In the genomic region with DNA sequence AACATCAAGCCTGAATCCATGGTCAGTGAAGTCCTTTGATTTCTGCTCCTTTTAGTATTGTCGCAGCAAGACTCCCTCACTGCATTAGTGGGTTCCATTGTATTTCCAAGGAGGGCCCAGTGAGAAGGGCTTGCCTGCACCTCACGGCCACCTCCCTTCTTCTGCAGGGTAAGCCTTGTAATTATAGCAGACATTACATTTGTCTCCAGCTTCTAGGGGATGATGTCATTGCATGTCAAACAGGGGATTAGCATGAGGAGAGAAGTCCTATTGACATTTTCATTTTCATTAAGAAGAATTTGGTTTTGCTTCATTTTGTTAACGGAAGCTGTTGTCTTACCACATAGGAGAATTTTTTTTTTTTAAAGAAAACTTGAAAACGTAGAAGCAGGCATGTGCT, we compare ENCODE assay signal across 13 cellular contexts. TPM values are rescaled to one million over a fixed set of nuclear protein-coding genes. Genes with fewer than 3 reads are reported as not detected.
DNase-seq lines count a peak whose midpoint lies in the region; ATAC-seq, FAIRE-seq and TF ChIP-seq lines count a peak whose summit lies in the region.
"Had no signal": no experiment of that assay in that cellular context is flagged by ENCODE, and none has a peak within 500 bp of the region (broad histone marks: within the 10 kb centered on the region; RNA-seq: fewer than 3 reads in every experiment).

No MANE protein-coding gene starts in this region.

- intact Hi-C loops in K562 (cut with micrococcal nuclease): no loop called here
- intact Hi-C loops in activated naive CD4-positive, alpha-beta T cell treated with anti-CD3 and anti-CD28 coated beads for 36 hours (cut with micrococcal nuclease): loop anchor here (10.0 kb wide), 1 partner anchor 391 kb away; no protein-coding TSS in a partner anchor
- intact Hi-C loops in CD8-positive, alpha-beta T cell (cut with DNase I, micrococcal nuclease): no loop called here

- TF ChIP-seq RAD21 in A549 (conservative IDR thresholded peaks at IDR 0.05 in 1 of 2, IDR thresholded peaks at IDR 0.05 in 1 of 2): no peak
- TF ChIP-seq RAD21 in K562 (CRISPR knock-in tag; conservative IDR thresholded peaks at IDR 0.05 in 1 of 2, IDR thresholded peaks at IDR 0.05 in 1 of 2): no peak

- TF ChIP-seq POLR2A in A549 (IDR thresholded peaks at IDR 0.05; ENCODE audit: low read length): no peak
- TF ChIP-seq POLR2A in K562 (conservative IDR thresholded peaks at IDR 0.05): no peak

- H3K9ac ChIP-seq in K562 (ENCODE audit: insufficient read depth in 1 of 2, low read depth in 2 of 2, low read length in 2 of 2): no peak overlapping the region

- peak overlapping the region; percentile 54 to 75; a peak in 5 of 6 replicates for H3K27ac ChIP-seq in A549
- no peak overlapping the region for H3K27ac ChIP-seq in HEK293 (ENCODE audit: extremely low read depth, low read depth, low read length)
- H3K27ac ChIP-seq in K562 (ENCODE audit: extremely low read depth, low read depth, low read length): no peak overlapping the region
- H3K27ac ChIP-seq in layer of hippocampus (ENCODE audit: low read depth, low read length): peak overlapping the region; percentile 22
- no peak overlapping the region for H3K27ac ChIP-seq in CD8-positive, alpha-beta T cell (ENCODE audit: low read depth, low read length)

- no peak overlapping the region for H2AFZ ChIP-seq in K562 (ENCODE audit: low read depth, low read length)

- in situ Hi-C loops in K562 (cut with MboI): no loop called here
- in situ Hi-C loops in GM13976 (cut with MboI; ENCODE audit: low sequenced_read_pairs, unreplicated experiment): loop anchor here (10.0 kb wide), 1 partner anchor 171 kb away; no protein-coding TSS in a partner anchor

- H3K4me2 ChIP-seq in A549 (peak overlapping the region; percentile 43), K562 (ENCODE audit: insufficient read depth, low read length) (no peak overlapping the region)

- no peaks in the 10 kb centered on the region for H4K20me1 ChIP-seq in K562 (replicated peaks; ENCODE audit: control insufficient read depth, insufficient read depth, low read length)

- TF ChIP-seq EP300 in A549 (IDR thresholded peaks at IDR 0.05) (no peak), K562 (IDR thresholded peaks at IDR 0.05; ENCODE audit: low read length) (no peak)

- H3K36me3 Mint-ChIP-seq in activated naive CD4-positive, alpha-beta T cell treated with anti-CD3 and anti-CD28 coated beads for 36 hours (ENCODE audit: low read depth): no peaks in the 10 kb centered on the region
- no peaks in the 10 kb centered on the region for H3K36me3 Mint-ChIP-seq in CD8-positive, alpha-beta T cell
- H3K36me3 Mint-ChIP-seq: natural killer cell treated with Interleukin-12 subunit alpha and Interleukin-12 subunit beta and Interleukin-15 and Interleukin-18, amount 100 ng/mL, for 72 hours had no signal

- H3K4me1 Mint-ChIP-seq in activated naive CD4-positive, alpha-beta T cell treated with anti-CD3 and anti-CD28 coated beads for 36 hours (ENCODE audit: low read depth): peaks cover 19% of the 10 kb centered on the region
- no peaks in the 10 kb centered on the region for H3K4me1 Mint-ChIP-seq in CD8-positive, alpha-beta T cell (ENCODE audit: low read depth)

- BruUV-seq in K562 (replicated peaks; lab: Mats Ljungman, UMichigan): no TSS peak

- H3K79me2 ChIP-seq in K562 (ENCODE audit: control insufficient read depth, insufficient read depth, low read length): no peaks in the 10 kb centered on the region; the same call in 1 of the 3 replicates

- ATAC-seq in A549 (peak; percentile 49 to 51; a peak in 3 of 6 replicates), K562 (peak; percentile 63; the same call in 2 of the 3 replicates)
- ATAC-seq in CD8-positive, alpha-beta T cell: no peak
- ATAC-seq: activated CD4-positive, CD25-positive, alpha-beta regulatory T cell treated with anti-CD3 and anti-CD28 coated beads, Interleukin-2, amount 50 U/mL, for 24 hours; natural killer cell treated with Interleukin-12 subunit alpha and Interleukin-12 subunit beta and Interleukin-15 and Interleukin-18, amount 100 ng/mL, for 72 hours had no signal

- H3K36me3 ChIP-seq in HEK293 (ENCODE audit: control insufficient read depth in 2 of 2, insufficient read depth in 1 of 2, low read length in 2 of 2) (no peaks in the 10 kb centered on the region), K562 (ENCODE audit: control insufficient read depth, insufficient read depth, low read length) (no peaks in the 10 kb centered on the region; the same call in 2 of the 3 replicates)
- H3K36me3 ChIP-seq in CD8-positive, alpha-beta T cell (ENCODE audit: insufficient read depth, low read length): no peaks in the 10 kb centered on the region

- FAIRE-seq in A549 (lab: Jason Lieb, UNC) (no peak), K562 (lab: Jason Lieb, UNC) (no peak)

- WGBS in A549 (ENCODE audit: missing lambda C conversion rate): 79% methylated on average over 4 of the region's 4 CpGs
- 78% methylated on average over 4 of the region's 4 CpGs for WGBS in K562 (ENCODE audit: insufficient coverage, low coverage, missing lambda C conversion rate)

- H3K9me3 Mint-ChIP-seq in activated naive CD4-positive, alpha-beta T cell treated with anti-CD3 and anti-CD28 coated beads for 36 hours: no peaks in the 10 kb centered on the region
- no peaks in the 10 kb centered on the region for H3K9me3 Mint-ChIP-seq in CD8-positive, alpha-beta T cell
- H3K9me3 Mint-ChIP-seq: natural killer cell treated with Interleukin-12 subunit alpha and Interleukin-12 subunit beta and Interleukin-15 and Interleukin-18, amount 100 ng/mL, for 72 hours had no signal

- DNase-seq in A549 (ENCODE audit: low read depth in 1 of 2, low spot score in 1 of 2): no peak
- DNase-seq in K562 (ENCODE audit: extremely low read depth in 1 of 4, low spot score in 3 of 4): no peak
- DNase-seq in activated naive CD4-positive, alpha-beta T cell treated with anti-CD3 and anti-CD28 coated beads for 36 hours: no peak
- no peak for DNase-seq in GM13976 (ENCODE audit: low spot score)
- DNase-seq in CD8-positive, alpha-beta T cell: no peak
- DNase-seq in NCI-H510A (lab: John Stamatoyannopoulos, UW): no peak
- DNase-seq: BE2C; SIG-M5; stimulated activated CD8-positive, alpha-beta memory T cell treated with anti-CD3 and anti-CD28 coated beads, Interleukin-4, amount 100 ng/mL, for 48 hours had no signal

- H3K4me3 ChIP-seq in A549 (no peak overlapping the region), HEK293 (ENCODE audit: low read depth, low read length) (no peak overlapping the region), K562 (no peak overlapping the region)
- H3K4me3 ChIP-seq in CD8-positive, alpha-beta T cell (ENCODE audit: low read depth, low read length): no peak overlapping the region

- TF ChIP-seq CTCF in A549 (IDR thresholded peaks at IDR 0.05) (no peak), HEK293 (tag by site-specific recombination; IDR thresholded peaks at IDR 0.05) (no peak), K562 (IDR thresholded peaks at IDR 0.05 in 2 of 3, conservative IDR thresholded peaks at IDR 0.05 in 1 of 3; ENCODE audit: insufficient read depth in 2 of 3, low read depth in 1 of 3, low read length in 3 of 3) (no peak), GM13976 (IDR thresholded peaks at IDR 0.05; ENCODE audit: borderline replicate concordance, control extremely low read depth, extremely low read depth, insufficient read depth, missing control alignments) (no peak)
- no peak for TF ChIP-seq CTCF in CD8-positive, alpha-beta T cell (IDR thresholded peaks at IDR 0.05)

- POLR2A ChIA-PET in A549 (lab: Yijun Ruan, JAX): interaction anchor here (1.0 to 1.3 kb wide), 2 partner anchors 108 to 114 kb away, joined by 3 to 5 read pairs; no protein-coding TSS in a partner anchor
- POLR2A ChIA-PET in HEK293 (lab: Yijun Ruan, JAX): no interaction called here
- POLR2A ChIA-PET in K562 (lab: Yijun Ruan, JAX): interaction anchor here (0.6 to 1.1 kb wide), 2 partner anchors 10 to 23 kb away, joined by 3 to 10 read pairs; no protein-coding TSS in a partner anchor
- POLR2A ChIA-PET in CD8-positive, alpha-beta T cell (lab: Charles Lee): no interaction called here

- H3K27me3 ChIP-seq in K562 (ENCODE audit: control insufficient read depth in 2 of 2, insufficient read depth in 2 of 2, low read length in 2 of 2) (no peaks in the 10 kb centered on the region), layer of hippocampus (ENCODE audit: control insufficient read depth, insufficient read depth, low read length) (no peaks in the 10 kb centered on the region)
- no peaks in the 10 kb centered on the region for H3K27me3 ChIP-seq in CD8-positive, alpha-beta T cell (ENCODE audit: insufficient read depth, low read length)
- H3K27me3 ChIP-seq: BE2C had no signal

- H3K9me1 ChIP-seq in K562 (ENCODE audit: control insufficient read depth, insufficient read depth, low read length): no peaks in the 10 kb centered on the region

- CTCF ChIA-PET in A549 (lab: Yijun Ruan, JAX) (interaction anchor here (1.1 to 2.6 kb wide), 3 partner anchors 18 to 351 kb away, joined by 3 to 11 read pairs (median 7); no protein-coding TSS in a partner anchor), HEK293 (lab: Yijun Ruan, JAX) (interaction anchor here (0.7 to 1.4 kb wide), 3 partner anchors 36 to 173 kb away, joined by 3 read pairs; no protein-coding TSS in a partner anchor), K562 (lab: Yijun Ruan, JAX; ENCODE audit: low intra/inter-chr PET ratio) (no interaction called here)
- CTCF ChIA-PET in activated naive CD4-positive, alpha-beta T cell treated with anti-CD3 and anti-CD28 coated beads for 36 hours (lab: Charles Lee): interaction anchor here (1.3 kb wide), 1 partner anchor 174 kb away, joined by 5 read pairs; no protein-coding TSS in a partner anchor
- CTCF ChIA-PET in CD8-positive, alpha-beta T cell (lab: Charles Lee): interaction anchor here (0.6 to 4.9 kb wide), 3 partner anchors 9 to 174 kb away, joined by 3 to 46 read pairs (median 3); no protein-coding TSS in a partner anchor

- H3K27me3 Mint-ChIP-seq in activated naive CD4-positive, alpha-beta T cell treated with anti-CD3 and anti-CD28 coated beads for 36 hours (ENCODE audit: low read depth): peaks cover 26% of the 10 kb centered on the region
- peaks cover 22% of the 10 kb centered on the region for H3K27me3 Mint-ChIP-seq in CD8-positive, alpha-beta T cell (ENCODE audit: low read depth)

- peaks cover 93% of the 10 kb centered on the region for H3K4me1 ChIP-seq in A549
- H3K4me1 ChIP-seq in HEK293 (ENCODE audit: control insufficient read depth, insufficient read depth, low read length): no peaks in the 10 kb centered on the region
- peaks cover 0 to 8% of the 10 kb centered on the region in 2 experiments; a peak in 3 of 5 replicates for H3K4me1 ChIP-seq in K562 (replicated peaks in 1 of 2; ENCODE audit: control insufficient read depth in 2 of 2, insufficient read depth in 2 of 2, low read length in 2 of 2)
- no peaks in the 10 kb centered on the region for H3K4me1 ChIP-seq in CD8-positive, alpha-beta T cell (ENCODE audit: insufficient read depth, low read length)

- H3K27ac Mint-ChIP-seq in activated naive CD4-positive, alpha-beta T cell treated with anti-CD3 and anti-CD28 coated beads for 36 hours: no peak overlapping the region
- H3K27ac Mint-ChIP-seq in CD8-positive, alpha-beta T cell: no peak overlapping the region
- H3K27ac Mint-ChIP-seq: natural killer cell treated with Interleukin-12 subunit alpha and Interleukin-12 subunit beta and Interleukin-15 and Interleukin-18, amount 100 ng/mL, for 72 hours had no signal

- H3K9me3 ChIP-seq in A549 (no peaks in the 10 kb centered on the region), HEK293 (ENCODE audit: control insufficient read depth, insufficient read depth, low read depth, low read length) (no peaks in the 10 kb centered on the region), K562 (replicated peaks; ENCODE audit: control insufficient read depth, insufficient read depth, low read depth, low read length) (no peaks in the 10 kb centered on the region)
- no peaks in the 10 kb centered on the region for H3K9me3 ChIP-seq in CD8-positive, alpha-beta T cell (ENCODE audit: low read length)
- H3K9me3 ChIP-seq: BE2C had no signal

- H3K4me3 Mint-ChIP-seq in activated naive CD4-positive, alpha-beta T cell treated with anti-CD3 and anti-CD28 coated beads for 36 hours: no peak overlapping the region
- H3K4me3 Mint-ChIP-seq in CD8-positive, alpha-beta T cell: no peak overlapping the region
- H3K4me3 Mint-ChIP-seq: natural killer cell treated with Interleukin-12 subunit alpha and Interleukin-12 subunit beta and Interleukin-15 and Interleukin-18, amount 100 ng/mL, for 72 hours had no signal

RNA-seq across cellular contexts. Expression of a gene that starts 27.0 kb away (rescaled TPM):
- polyA plus RNA-seq in A549 (2011; rRNA removed) (73.0 and 93.0 TPM in 2 replicates), A549 (2017; fragmentation: RNase III; extraction: RNeasy Plus Mini Kit Qiagen cat#74134 plus additional on column Dnase treatment) (37.1 to 49.1 TPM (median 40.2 TPM) in 3 replicates), K562 (2011; rRNA removed) (5.2 and 8.0 TPM in 2 replicates), K562 (2014; fragmentation: Illumina TruSeq; extraction: Trizol) (22.5 and 24.4 TPM in 2 replicates), K562 (2014; fragmentation: Nextera tagmentation; extraction: Ambion mirVana) (10 to 100 TPM in 1 of 2 experiments, 1 to 10 TPM in 1; 9.9 to 30.1 TPM), K562 (2014; rRNA removed) (12.5 and 12.9 TPM in 2 replicates)
- 16.2 and 17.0 TPM in 2 replicates for polyA plus RNA-seq in A549 (2012; cell fraction: cytosol; rRNA removed)
- 53.5 and 54.6 TPM in 2 replicates for polyA plus RNA-seq in A549 (2012; cell fraction: nucleus; rRNA removed)
- polyA minus RNA-seq in A549 (2011; rRNA and poly(A)+ RNA removed): 191 and 227 TPM in 2 replicates
- 40.0 and 59.2 TPM in 2 replicates for total RNA-seq in K562 (2011; cell fraction: chromatin; rRNA removed; ENCODE audit: low replicate concordance)
- total RNA-seq in K562 (2011; cell fraction: nucleolus; rRNA removed): 29.5 and 48.0 TPM in 2 replicates
- total RNA-seq in K562 (2011; cell fraction: nucleoplasm; rRNA removed): 40.7 and 44.0 TPM in 2 replicates
- total RNA-seq in K562 (2014; rRNA removed) (17.3 and 23.7 TPM in 2 replicates), K562 (2014; rRNA removed; fragmentation: Illumina TruSeq; extraction: Trizol) (26.4 and 28.7 TPM in 2 replicates), K562 (2015; rRNA removed; fragmentation: Illumina TruSeq; extraction: Trizol) (15.4 and 17.5 TPM in 2 replicates), K562 (2021) (61.4 and 66.1 TPM in 2 replicates)
- polyA plus RNA-seq in K562 (2011; cell fraction: cytosol; rRNA removed): 9.8 and 14.0 TPM in 2 replicates
- polyA plus RNA-seq in K562 (2011; cell fraction: nucleus; rRNA removed): 7.7 and 8.0 TPM in 2 replicates
- 10.2 and 16.8 TPM in 2 replicates for polyA plus RNA-seq in K562 (2012)
- polyA minus RNA-seq in K562 (2011; rRNA and poly(A)+ RNA removed): 18.9 and 28.9 TPM in 2 replicates
- 13.7 and 23.6 TPM in 2 replicates for polyA minus RNA-seq in K562 (2011; cell fraction: cytosol; rRNA and poly(A)+ RNA removed)
- polyA minus RNA-seq in K562 (2011; cell fraction: nucleus; rRNA and poly(A)+ RNA removed): 18.7 and 26.7 TPM in 2 replicates
- under 1 TPM; 0.14 to 0.32 TPM for total RNA-seq in activated naive CD4-positive, alpha-beta T cell treated with anti-CD3 and anti-CD28 coated beads for 36 hours
- total RNA-seq in CD8-positive, alpha-beta T cell: under 1 TPM; 0.05 to 0.08 TPM

Comparison
In these comparisons a context has a peak if more than half of its experiments do, and no peak if none do; other contexts are left out.
1. H3K27ac ChIP-seq: peak in A549 (2 of 2) and layer of hippocampus (single experiment); none in HEK293 (single experiment), K562 (single experiment) and CD8-positive, alpha-beta T cell (single experiment).
2. RNA of a gene that starts 27.0 kb away (total RNA-seq): 15.4 to 66.1 TPM in K562; 0.14 to 0.32 TPM in activated naive CD4-positive, alpha-beta T cell treated with anti-CD3 and anti-CD28 coated beads for 36 hours and 0.05 to 0.08 TPM in CD8-positive, alpha-beta T cell; every median in the first group is over 10 times any median in the second.
3. POLR2A ChIA-PET loops: an anchor here in A549 (1.0 to 1.3 kb wide) and K562 (0.6 to 1.1 kb wide); none called in HEK293 and CD8-positive, alpha-beta T cell.